In the genomic region with DNA sequence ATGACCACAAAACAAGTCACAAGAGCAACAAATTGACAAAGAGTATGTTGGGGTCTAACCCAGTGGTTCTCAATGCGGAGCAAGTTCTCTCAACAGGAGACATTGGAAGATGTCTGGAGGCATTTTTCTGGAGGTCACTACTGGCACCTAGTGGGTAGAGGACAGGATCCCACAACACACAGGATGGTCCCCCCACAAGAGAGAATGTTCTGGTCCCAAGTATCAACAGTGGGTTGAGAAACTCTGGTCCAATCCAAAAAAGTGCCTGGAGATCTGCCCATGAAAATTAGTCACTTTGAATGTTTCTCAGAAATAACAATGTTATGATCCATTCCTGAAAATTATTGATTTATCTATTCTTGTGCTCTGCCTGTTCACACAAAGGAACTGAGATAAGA, we compare ENCODE assay signal across 10 cellular contexts. TPM values are rescaled to one million over a fixed set of nuclear protein-coding genes. Genes with fewer than 3 reads are reported as not detected.
A peak's percentile ranks its signal among the peaks of the same experiment; 100 is the strongest.
DNase-seq lines count a peak whose midpoint lies in the region; ATAC-seq and TF ChIP-seq lines count a peak whose summit lies in the region.
"Had no signal": no experiment of that assay in that cellular context is flagged by ENCODE, and none has a peak within 500 bp of the region (broad histone marks: within the 10 kb centered on the region; RNA-seq: fewer than 3 reads in every experiment).

No MANE protein-coding gene starts in this region.

- H3K4me3 ChIP-seq in WERI-Rb-1 (ENCODE audit: low read depth, low read length) = no peak overlapping the region
- peak overlapping the region in 1 of 5 donors; percentile 24 for H3K4me3 ChIP-seq in subcutaneous abdominal adipose tissue (ENCODE audit: low read depth in 1 of 5, low read length in 5 of 5)

- peaks cover 25 to 74% (median 65%) of the 10 kb centered on the region in 5 donors for H3K4me1 ChIP-seq in subcutaneous abdominal adipose tissue (ENCODE audit: control insufficient read depth in 5 of 5, insufficient read depth in 5 of 5, low read length in 5 of 5)

- peak; percentile 22 for ATAC-seq in left ventricle myocardium superior
- no peak for ATAC-seq in GM21360 (IDR thresholded peaks at IDR 0.05; ENCODE audit: unreplicated experiment)

- H3K27me3 ChIP-seq in WERI-Rb-1 (ENCODE audit: insufficient read depth, low read depth, severe bottlenecking) (no peaks in the 10 kb centered on the region), subcutaneous abdominal adipose tissue (ENCODE audit: control insufficient read depth in 5 of 5, insufficient read depth in 4 of 5, low read length in 5 of 5) (peaks cover 0 to 5% (median 0%) of the 10 kb centered on the region in 5 donors)

- H3K27ac ChIP-seq in WERI-Rb-1 (no peak overlapping the region), subcutaneous abdominal adipose tissue (ENCODE audit: low read depth, low read length) (peak overlapping the region; percentile 98)
- H3K27ac ChIP-seq: 22Rv1 had no signal

- H3K36me3 ChIP-seq in WERI-Rb-1 = peaks cover 37% of the 10 kb centered on the region
- H3K36me3 ChIP-seq in subcutaneous abdominal adipose tissue (ENCODE audit: control insufficient read depth in 5 of 5, insufficient read depth in 5 of 5, low read length in 5 of 5) = peaks cover 0 to 8% (median 1%) of the 10 kb centered on the region in 5 donors

- intact Hi-C loops in left ventricle myocardium superior (cut with micrococcal nuclease) = no loop called here

- TF ChIP-seq CTCF in WERI-Rb-1 (IDR thresholded peaks at IDR 0.05; ENCODE audit: low read depth, low read length) = peak; percentile 39

- peak; percentile 32 for DNase-seq in DMS 273 (lab: John Stamatoyannopoulos, UW; ENCODE audit: unreplicated experiment)
- DNase-seq in DMS 273 treated with DMSO at 0.1 percent for 48 hours (lab: John Stamatoyannopoulos, UW) = no peak
- no peak for DNase-seq in WERI-Rb-1
- no peak for DNase-seq in left ventricle myocardium superior
- no peak for DNase-seq in LoVo (ENCODE audit: low spot score)
- no peak for DNase-seq in DMS153 (lab: John Stamatoyannopoulos, UW)
- DNase-seq: activated B cell treated with CpG ODN at 0.5 μM for 24 hours had no signal

- peak overlapping the region; percentile 39 to 97 (median 62) for H3K9ac ChIP-seq in subcutaneous abdominal adipose tissue (ENCODE audit: low read length in 5 of 5)

- H3K9me3 ChIP-seq in WERI-Rb-1 (ENCODE audit: severe bottlenecking) (peaks cover 3% of the 10 kb centered on the region), subcutaneous abdominal adipose tissue (ENCODE audit: control insufficient read depth in 5 of 5, low read length in 5 of 5) (peaks cover 0 to 3% (median 0%) of the 10 kb centered on the region in 5 donors)

RNA-seq across cellular contexts. Expression of a gene that starts 3.3 kb away (rescaled TPM):
- total RNA-seq in left ventricle myocardium superior = 31.2 TPM

RNA-seq across cellular contexts. Expression of a gene that starts 25.8 kb away (rescaled TPM):
- total RNA-seq in left ventricle myocardium superior = not detected
- total RNA-seq: activated B cell treated with CpG ODN at 0.5 μM for 24 hours had no signal
